In genomic region chr10:102997998-102998397, GRCh38 we compare ENCODE assay signal across 19 cellular contexts.
A peak's percentile ranks its signal among the peaks of the same experiment; 100 is the strongest.
DNase-seq lines count a peak whose midpoint lies in the region; ATAC-seq, FAIRE-seq and TF ChIP-seq lines count a peak whose summit lies in the region.
"Had no signal": no experiment of that assay in that cellular context is flagged by ENCODE, and none has a peak within 500 bp of the region (broad histone marks: within the 10 kb centered on the region; RNA-seq: fewer than 3 reads in every experiment).

No MANE protein-coding gene starts in this region.

- no peak overlapping the region for H3K27ac Mint-ChIP-seq in T-helper 17 cell
- H3K27ac Mint-ChIP-seq: endodermal cell; stimulated activated naive CD8-positive, alpha-beta T cell treated with anti-CD3 and anti-CD28 coated beads, Interleukin-15, Interleukin-2, amounts not matched to agents 100 ng/mL and 50 ng/mL, for 24 hours had no signal

- no peak overlapping the region for H3K4me2 ChIP-seq in H1 (ENCODE audit: insufficient read depth in 1 of 2, low read depth in 2 of 2, low read length in 2 of 2)

- no peak overlapping the region for H3K23ac ChIP-seq in H1 (ENCODE audit: insufficient read length)

- H3K79me1 ChIP-seq in H1 (ENCODE audit: low read depth, low read length) = no peaks in the 10 kb centered on the region

- WGBS in H1 (ENCODE audit: extremely low coverage in 1 of 2, insufficient coverage in 1 of 2, insufficient read length in 1 of 2, insufficient replicate concordance in 2 of 2, low coverage in 1 of 2, low lambda C conversion rate in 2 of 2, missing lambda C conversion rate in 1 of 2), 2 experiments = 74% methylated on average over 1 of the region's 1 CpG; no CpG with 5 or more reads in 1 of the 2 experiments

- H2AFZ ChIP-seq in H1 (ENCODE audit: low read length) = no peak overlapping the region

- H3K4me3 ChIP-seq in H1 (ENCODE audit: extremely low read depth in 1 of 4, insufficient read depth in 2 of 4, low read depth in 3 of 4, low read length in 4 of 4) = no peak overlapping the region
- H3K4me3 ChIP-seq: cardiac muscle cell, MG63, SJSA1 had no signal

- H3K9ac ChIP-seq in H1 (replicated peaks in 1 of 4; ENCODE audit: extremely low read depth in 1 of 4, low read depth in 3 of 4, low read length in 3 of 4) = no peak overlapping the region

- H4K91ac ChIP-seq in H1 (replicated peaks; ENCODE audit: insufficient read length, low read length) = no peak overlapping the region

- H2BK15ac ChIP-seq in H1 (ENCODE audit: low read length) = no peak overlapping the region

- TF ChIP-seq RAD21 in H1 (IDR thresholded peaks at IDR 0.05 in 1 of 2, conservative IDR thresholded peaks at IDR 0.05 in 1 of 2; ENCODE audit: low read depth in 2 of 2, low read length in 2 of 2) = no peak

- no peak overlapping the region for H3K14ac ChIP-seq in H1 (ENCODE audit: insufficient read length)

- peaks cover 8% of the 10 kb centered on the region for H3K4me1 Mint-ChIP-seq in T-helper 17 cell

- no peak overlapping the region for H3K18ac ChIP-seq in H1 (ENCODE audit: extremely low read depth, low read length)

- no peak for TF ChIP-seq EP300 in H1 (IDR thresholded peaks at IDR 0.05; ENCODE audit: borderline replicate concordance in 1 of 2, low read depth in 2 of 2, low read length in 2 of 2)

- no peak overlapping the region for H2BK5ac ChIP-seq in H1 (ENCODE audit: low read depth, low read length)

- peaks cover 4% of the 10 kb centered on the region for H3K36me3 Mint-ChIP-seq in T-helper 17 cell (ENCODE audit: low read depth)

- H3K4me1 ChIP-seq in H1 (replicated peaks in 1 of 4; ENCODE audit: control insufficient read depth in 3 of 4, insufficient read depth in 4 of 4, low read length in 3 of 4) = peaks cover 0 to 2% (median 0%) of the 10 kb centered on the region in 4 experiments; a peak in 2 of 7 replicates
- H3K4me1 ChIP-seq: SJSA1 had no signal

- H2BK12ac ChIP-seq in H1 (ENCODE audit: low read depth, low read length) = no peak overlapping the region

- H3K9me3 ChIP-seq in H1 (ENCODE audit: insufficient read depth in 2 of 2, low read depth in 1 of 2, low read length in 1 of 2) (no peaks in the 10 kb centered on the region), T-helper 17 cell (ENCODE audit: control insufficient read depth, low read length, poor library complexity, severe bottlenecking) (no peaks in the 10 kb centered on the region)
- H3K9me3 ChIP-seq: MG63, SJSA1 had no signal

- no peak overlapping the region for H3K27ac ChIP-seq in H1 (ENCODE audit: low read depth, low read length)
- H3K27ac ChIP-seq: C4-2B, cardiac muscle cell, SJSA1 had no signal

- no peak overlapping the region for H3K4me3 Mint-ChIP-seq in T-helper 17 cell
- H3K4me3 Mint-ChIP-seq: endodermal cell; stimulated activated naive CD8-positive, alpha-beta T cell treated with anti-CD3 and anti-CD28 coated beads, Interleukin-15, Interleukin-2, amounts not matched to agents 100 ng/mL and 50 ng/mL, for 24 hours had no signal

- no peak for TF ChIP-seq POLR2A in GM12892 (IDR thresholded peaks at IDR 0.05; ENCODE audit: low read depth, low read length)
- no peak for TF ChIP-seq POLR2A in H1 (IDR thresholded peaks at IDR 0.05; ENCODE audit: control extremely low read depth in 1 of 2, low read depth in 2 of 2, low read length in 2 of 2)

- ATAC-seq in HG03439 (IDR thresholded peaks at IDR 0.05; ENCODE audit: unreplicated experiment) (peak; percentile 76), GM21515 (IDR thresholded peaks at IDR 0.05; ENCODE audit: unreplicated experiment) (no peak), T-helper 17 cell (no peak)

- no peak overlapping the region for H4K5ac ChIP-seq in H1 (ENCODE audit: insufficient read length, low read depth, low read length)

- H3K79me2 ChIP-seq in H1 (ENCODE audit: control insufficient read depth in 1 of 2, insufficient read depth in 2 of 2, low read length in 2 of 2) = no peaks in the 10 kb centered on the region

- H2BK20ac ChIP-seq in H1 (ENCODE audit: low read length) = no peak overlapping the region

- TF ChIP-seq CTCF in GM20000 (IDR thresholded peaks at IDR 0.05; ENCODE audit: extremely low read depth, missing control alignments) (no peak), H1 (IDR thresholded peaks at IDR 0.05; ENCODE audit: control extremely low read depth in 1 of 3, insufficient read depth in 1 of 3, low read depth in 1 of 3, low read length in 3 of 3) (no peak)

- no peaks in the 10 kb centered on the region for H3K36me3 ChIP-seq in H1 (ENCODE audit: control insufficient read depth in 2 of 4, insufficient read depth in 4 of 4, low read length in 3 of 4)
- H3K36me3 ChIP-seq: cardiac muscle cell, MG63, SJSA1 had no signal

- no peak overlapping the region for H2AK5ac ChIP-seq in H1 (ENCODE audit: low read depth, low read length)

- POLR2A ChIA-PET in H1 (lab: Charles Lee; ENCODE audit: partially characterized antibody) = no interaction called here

- FAIRE-seq in GM12892 (lab: Jason Lieb, UNC) (peak; percentile 94), H1 (lab: Jason Lieb, UNC) (no peak)
- FAIRE-seq: GM18507, TTC549 had no signal

- H3K27me3 Mint-ChIP-seq in T-helper 17 cell = no peaks in the 10 kb centered on the region
- H3K27me3 Mint-ChIP-seq: stimulated activated naive CD8-positive, alpha-beta T cell treated with anti-CD3 and anti-CD28 coated beads, Interleukin-15, Interleukin-2, amounts not matched to agents 100 ng/mL and 50 ng/mL, for 24 hours had no signal

- no peaks in the 10 kb centered on the region for H3K27me3 ChIP-seq in H1 (replicated peaks in 1 of 4; ENCODE audit: control insufficient read depth in 3 of 4, extremely low read depth in 1 of 4, insufficient read depth in 3 of 4, low read length in 3 of 4)
- H3K27me3 ChIP-seq: cardiac muscle cell, MG63, SJSA1 had no signal

- H4K20me1 ChIP-seq in H1 (replicated peaks in 1 of 2; ENCODE audit: control insufficient read depth in 1 of 2, insufficient read depth in 2 of 2, low read length in 2 of 2) = peaks cover 0 to 1% of the 10 kb centered on the region in 2 experiments

- CTCF ChIA-PET in H1 (lab: Charles Lee; ENCODE audit: partially characterized antibody) = no interaction called here

- H3K23me2 ChIP-seq in H1 (ENCODE audit: low read depth, low read length) = no peaks in the 10 kb centered on the region

- H4K8ac ChIP-seq in H1 (ENCODE audit: extremely low read depth, insufficient read depth, low read length) = no peak overlapping the region

- H3K4ac ChIP-seq in H1 (replicated peaks; ENCODE audit: insufficient read length, low read depth, low read length) = peak overlapping the region; percentile 53

- peak; percentile 17 for DNase-seq in GM12892 (ENCODE audit: insufficient read length)
- peak; percentile 67 for DNase-seq in GM20000 (ENCODE audit: low spot score)
- DNase-seq in H1 (ENCODE audit: low read depth in 1 of 2, low spot score in 2 of 2) = no peak
- DNase-seq in activated CD4-positive, alpha-beta T cell treated with anti-CD3 and anti-CD28 coated beads for 48 hours = no peak
- no peak for DNase-seq in ureter (ENCODE audit: low spot score)
- no peak for DNase-seq in T-helper 17 cell
- DNase-seq: activated naive CD4-positive, alpha-beta T cell treated with Interleukin-2 at 50 U/mL for 16 hours; foreskin melanocyte; mesenchymal stem cell; MG63 had no signal

- no peak overlapping the region for H2BK120ac ChIP-seq in H1 (replicated peaks; ENCODE audit: low read depth, low read length)

- no peak overlapping the region for H3K56ac ChIP-seq in H1 (replicated peaks; ENCODE audit: insufficient read length, low read depth, low read length)

TF ChIP-seq in H1, 55 proteins besides CTCF, POLR2A, EP300 and RAD21:
- TF ChIP-seq BACH1 (IDR thresholded peaks at IDR 0.05; ENCODE audit: low read length) (no peak), SIRT6 (IDR thresholded peaks at IDR 0.05; ENCODE audit: low read length) (no peak), JUN (IDR thresholded peaks at IDR 0.05; ENCODE audit: low read depth, low read length) (no peak), NANOG (IDR thresholded peaks at IDR 0.05; ENCODE audit: insufficient read depth, low read depth, low read length, poor library complexity, severe bottlenecking) (no peak), EZH2 (IDR thresholded peaks at IDR 0.05; ENCODE audit: low read depth, low read length, severe bottlenecking) (no peak), CREB1 (IDR thresholded peaks at IDR 0.05) (no peak), EGR1 (IDR thresholded peaks at IDR 0.05; ENCODE audit: borderline replicate concordance, low read depth, low read length) (no peak), SIX5 (IDR thresholded peaks at IDR 0.05; ENCODE audit: low read depth, low read length) (no peak), HDAC6 (IDR thresholded peaks at IDR 0.05; ENCODE audit: low read depth, low read length) (no peak), HDAC2 (IDR thresholded peaks at IDR 0.05; ENCODE audit: borderline replicate concordance in 1 of 2, low read depth in 2 of 2, low read length in 2 of 2) (no peak), MAFK (IDR thresholded peaks at IDR 0.05; ENCODE audit: low read depth, low read length) (no peak), SAP30 (IDR thresholded peaks at IDR 0.05; ENCODE audit: insufficient read depth, insufficient replicate concordance, low read length) (no peak), YY1 (IDR thresholded peaks at IDR 0.05; ENCODE audit: low read depth, low read length) (no peak), KDM4A (IDR thresholded peaks at IDR 0.05; ENCODE audit: low read depth, low read length, severe bottlenecking) (no peak), ATF3 (IDR thresholded peaks at IDR 0.05; ENCODE audit: insufficient read depth, low read depth, low read length) (no peak), BCL11A (IDR thresholded peaks at IDR 0.05; ENCODE audit: low read depth in 2 of 2, low read length in 2 of 2) (no peak), RNF2 (IDR thresholded peaks at IDR 0.05; ENCODE audit: borderline replicate concordance, low read depth, low read length, missing control alignments, poor library complexity, severe bottlenecking) (no peak), POU5F1 (IDR thresholded peaks at IDR 0.05; ENCODE audit: low read depth, low read length) (no peak), SP1 (IDR thresholded peaks at IDR 0.05; ENCODE audit: low read depth, low read length) (no peak)

Comparison
In these comparisons a context has a peak if more than half of its experiments do, and no peak if none do; other contexts are left out.
1. DNase-seq: peak in GM12892 (single experiment) and GM20000 (single experiment); none in H1 (0 of 2), activated CD4-positive, alpha-beta T cell treated with anti-CD3 and anti-CD28 coated beads for 48 hours (single experiment), ureter (single experiment) and T-helper 17 cell (0 of 3).